Comparison of ENCODE assay signal across 8 cellular contexts in genomic region chr22:25111579-25112517, GRCh38.
A peak's percentile ranks its signal among the peaks of the same experiment; 100 is the strongest.
DNase-seq lines count a peak whose midpoint lies in the region; ATAC-seq and TF ChIP-seq lines count a peak whose summit lies in the region.

No MANE protein-coding gene starts in this region.

- H3K9me3 ChIP-seq in fibroblast of lung (ENCODE audit: control insufficient read depth, insufficient read depth, low read depth, low read length), result no peaks in the 10 kb centered on the region

- no peaks in the 10 kb centered on the region for H3K9me3 Mint-ChIP-seq in nephron progenitor cell

- H3K27me3 Mint-ChIP-seq in nephron progenitor cell (ENCODE audit: low read depth, poor library complexity), result peaks cover 2% of the 10 kb centered on the region

- H2AFZ ChIP-seq in fibroblast of lung (ENCODE audit: low read length), result no peak overlapping the region

- no peaks in the 10 kb centered on the region for H3K36me3 ChIP-seq in fibroblast of lung (ENCODE audit: control insufficient read depth, insufficient read depth, low read length)

- peaks cover 53% of the 10 kb centered on the region for H3K4me1 Mint-ChIP-seq in nephron progenitor cell

- H3K4me1 ChIP-seq in fibroblast of lung (ENCODE audit: control insufficient read depth, extremely low read depth, insufficient read depth, low read length), result peaks cover 2% of the 10 kb centered on the region

- H3K27me3 ChIP-seq in fibroblast of lung (ENCODE audit: control insufficient read depth, insufficient read depth, low read length), result no peaks in the 10 kb centered on the region

- H3K27ac ChIP-seq in RWPE1, result peak overlapping the region; percentile 98
- H3K27ac ChIP-seq in fibroblast of lung (ENCODE audit: insufficient read depth, low read length), result no peak overlapping the region

- peak; percentile 39 for DNase-seq in GM13976 (ENCODE audit: low spot score)
- no peak for DNase-seq in RWPE1 (ENCODE audit: low spot score)
- no peak for DNase-seq in fibroblast of lung (ENCODE audit: low read depth in 2 of 2)
- DNase-seq in nephron progenitor cell, result no peak
- DNase-seq in occipital lobe (lab: John Stamatoyannopoulos, UW), result no peak
- no peak for DNase-seq in cortex of kidney (lab: John Stamatoyannopoulos, UW)

- H3K36me3 Mint-ChIP-seq in nephron progenitor cell (ENCODE audit: low read depth), result peaks cover 8% of the 10 kb centered on the region

- H3K79me2 ChIP-seq in fibroblast of lung (ENCODE audit: control insufficient read depth, insufficient read depth, low read length), result no peaks in the 10 kb centered on the region

- ATAC-seq in GM19463 (IDR thresholded peaks at IDR 0.05; ENCODE audit: unreplicated experiment), result no peak
- ATAC-seq in GM19455 (IDR thresholded peaks at IDR 0.05; ENCODE audit: unreplicated experiment), result no peak

- H3K4me2 ChIP-seq in fibroblast of lung (ENCODE audit: extremely low read depth, insufficient read depth, low read length), result peak overlapping the region; percentile 35

- CTCF ChIA-PET in RWPE1 (lab: Yijun Ruan, JAX), result interaction anchor here (0.5 to 1.5 kb wide), 9 partner anchors 11 to 204 kb away, joined by 3 to 5 read pairs (median 3); no protein-coding TSS in a partner anchor

- TF ChIP-seq CTCF in GM13976 (IDR thresholded peaks at IDR 0.05; ENCODE audit: borderline replicate concordance, control extremely low read depth, extremely low read depth, insufficient read depth, missing control alignments) (no peak), RWPE1 (conservative IDR thresholded peaks at IDR 0.05; ENCODE audit: low read depth) (no peak), fibroblast of lung (conservative IDR thresholded peaks at IDR 0.05 in 1 of 2, IDR thresholded peaks at IDR 0.05 in 1 of 2; ENCODE audit: low read depth in 1 of 2, low read length in 2 of 2) (no peak), nephron progenitor cell (IDR thresholded peaks at IDR 0.05) (no peak)

- peak overlapping the region; percentile 86 for H3K4me3 Mint-ChIP-seq in nephron progenitor cell

- peak overlapping the region in 1 of 4 experiments; percentile 51 for H3K4me3 ChIP-seq in fibroblast of lung (replicated peaks in 1 of 4; ENCODE audit: control extremely low read depth in 1 of 4, insufficient read depth in 1 of 4, low read depth in 3 of 4, low read length in 4 of 4)

- H3K9ac ChIP-seq in fibroblast of lung (ENCODE audit: insufficient read depth, low read length), result no peak overlapping the region

- POLR2A ChIA-PET in RWPE1 (lab: Yijun Ruan, JAX; ENCODE audit: low non-redundant PET), result no interaction called here

- in situ Hi-C loops in GM13976 (cut with MboI; ENCODE audit: low sequenced_read_pairs, unreplicated experiment), result no loop called here

- H3K27ac Mint-ChIP-seq in nephron progenitor cell, result peak overlapping the region; percentile 26

- H4K20me1 ChIP-seq in fibroblast of lung (ENCODE audit: control insufficient read depth, extremely low read depth, insufficient read depth, low read length), result no peaks in the 10 kb centered on the region
